In genomic region chr5:61658592-61659008, GRCh38 we compare ENCODE assay signal across 8 cellular contexts.
DNase-seq lines count a peak whose midpoint lies in the region; ATAC-seq and TF ChIP-seq lines count a peak whose summit lies in the region.

No MANE protein-coding gene starts in this region.

- peaks cover 2% of the 10 kb centered on the region for H3K27me3 Mint-ChIP-seq in T-helper 2 cell treated with Interferon-gamma antibody and Interleukin-4, amounts not matched to agents 5 μg/mL and 100 μg/mL, for 36 hours (ENCODE audit: low read depth)

- H3F3A ChIP-seq in smooth muscle cell (ENCODE audit: low read depth): no peaks in the 10 kb centered on the region

- ATAC-seq in HG02623 (IDR thresholded peaks at IDR 0.05; ENCODE audit: unreplicated experiment): peak; percentile 78
- ATAC-seq in HG03457 (IDR thresholded peaks at IDR 0.05; ENCODE audit: unreplicated experiment): no peak

- in situ Hi-C loops in astrocyte of the spinal cord (cut with HindIII; ENCODE audit: low sequenced_read_pairs): no loop called here

- peak; percentile 29 for DNase-seq in NCI-H1417 treated with DMSO at 0.1 percent for 48 hours (lab: John Stamatoyannopoulos, UW)
- DNase-seq in T-helper 2 cell treated with Interferon-gamma antibody and Interleukin-4, amounts not matched to agents 5 μg/mL and 100 μg/mL, for 36 hours (ENCODE audit: low spot score): peak; percentile 62
- DNase-seq in astrocyte of the spinal cord (ENCODE audit: low read depth, low spot score): peak; percentile 65
- peak; percentile 90 for DNase-seq in iPS DF 4.7 (ENCODE audit: extremely low read depth, low spot score)
- peak; percentile 57 for DNase-seq in smooth muscle cell (lab: John Stamatoyannopoulos, UW; ENCODE audit: unreplicated experiment)

- H3K4me2 ChIP-seq in smooth muscle cell: no peak overlapping the region

- H2AFZ ChIP-seq in smooth muscle cell (ENCODE audit: low read depth): no peak overlapping the region

- no peak overlapping the region for H3K4me3 Mint-ChIP-seq in T-helper 2 cell treated with Interferon-gamma antibody and Interleukin-4, amounts not matched to agents 5 μg/mL and 100 μg/mL, for 36 hours

- H3K27ac Mint-ChIP-seq in T-helper 2 cell treated with Interferon-gamma antibody and Interleukin-4, amounts not matched to agents 5 μg/mL and 100 μg/mL, for 36 hours: no peak overlapping the region

- H4K20me1 ChIP-seq in smooth muscle cell (ENCODE audit: low read depth): no peaks in the 10 kb centered on the region

- H3K79me2 ChIP-seq in smooth muscle cell (ENCODE audit: low read depth): no peaks in the 10 kb centered on the region

- peaks cover 7% of the 10 kb centered on the region for H3K4me1 ChIP-seq in smooth muscle cell (ENCODE audit: low read depth)

- no peak overlapping the region for H3K27ac ChIP-seq in smooth muscle cell (ENCODE audit: low read depth)

- H3K9me3 ChIP-seq in smooth muscle cell (replicated peaks; ENCODE audit: low read depth): no peaks in the 10 kb centered on the region

- no peaks in the 10 kb centered on the region for H3K27me3 ChIP-seq in smooth muscle cell (ENCODE audit: low read depth)

- H3K36me3 ChIP-seq in smooth muscle cell (ENCODE audit: low read depth): no peaks in the 10 kb centered on the region

- 31% methylated on average over 9 of the region's 9 CpGs for whole genome bisulfite sequencing in smooth muscle cell (ENCODE audit: low lambda C conversion rate)

- H3K4me1 Mint-ChIP-seq in T-helper 2 cell treated with Interferon-gamma antibody and Interleukin-4, amounts not matched to agents 5 μg/mL and 100 μg/mL, for 36 hours (ENCODE audit: low read depth): no peaks in the 10 kb centered on the region

- H3K9ac ChIP-seq in smooth muscle cell (ENCODE audit: low read depth): no peak overlapping the region

- no peaks in the 10 kb centered on the region for H3K36me3 Mint-ChIP-seq in T-helper 2 cell treated with Interferon-gamma antibody and Interleukin-4, amounts not matched to agents 5 μg/mL and 100 μg/mL, for 36 hours (ENCODE audit: low read depth)

- no peak overlapping the region for H3K4me3 ChIP-seq in astrocyte of the spinal cord (ENCODE audit: low read depth, low read length)
- no peak overlapping the region for H3K4me3 ChIP-seq in smooth muscle cell

- TF ChIP-seq CTCF in GM12872 (IDR thresholded peaks at IDR 0.05; ENCODE audit: insufficient read depth, low read depth, low read length): peak; percentile 98
- peak; percentile 95 for TF ChIP-seq CTCF in astrocyte of the spinal cord (IDR thresholded peaks at IDR 0.05; ENCODE audit: low read depth, low read length)
- TF ChIP-seq CTCF in smooth muscle cell (IDR thresholded peaks at IDR 0.05; ENCODE audit: borderline replicate concordance, insufficient read depth, poor library complexity, severe bottlenecking): peak; percentile 95

- no peaks in the 10 kb centered on the region for H3K9me3 Mint-ChIP-seq in T-helper 2 cell treated with Interferon-gamma antibody and Interleukin-4, amounts not matched to agents 5 μg/mL and 100 μg/mL, for 36 hours

Comparison
In these comparisons a context has a peak if more than half of its experiments do, and no peak if none do; other contexts are left out.
1. DNase-seq: peak in every context shown above with its lines; median percentile 90 in iPS DF 4.7; 65 in astrocyte of the spinal cord; 62 in T-helper 2 cell treated with Interferon-gamma antibody and Interleukin-4, amounts not matched to agents 5 μg/mL and 100 μg/mL, for 36 hours; 57 in smooth muscle cell; 29 in NCI-H1417 treated with DMSO at 0.1 percent for 48 hours.